17 cellular contexts compared by ENCODE assay signal in genomic region chrX:153571159-153571908, GRCh38. TPM values are rescaled to one million over a fixed set of nuclear protein-coding genes. Genes with fewer than 3 reads are reported as not detected.
"Had no signal": no experiment of that assay in that cellular context is flagged by ENCODE, and none has a peak within 500 bp of the region (broad histone marks: within the 10 kb centered on the region; RNA-seq: fewer than 3 reads in every experiment).

No MANE protein-coding gene starts in this region.

- H3K9me3 Mint-ChIP-seq: activated naive CD4-positive, alpha-beta T cell treated with anti-CD3 and anti-CD28 coated beads, Interleukin-2, amount 10 ng/mL, durations not matched to agents 7 days and 5 days; activated T-helper 2 cell treated with anti-CD3 and anti-CD28 coated beads, Interferon-gamma antibody, Interleukin-2, Interleukin-4, amounts not matched to agents 10 μg/mL and 5 μg/mL and 100 μg/mL, durations not matched to agents 14 hours and 24 hours and 36 hours; memory B cell; stimulated activated naive CD8-positive, alpha-beta T cell treated with anti-CD3 and anti-CD28 coated beads, Interleukin-15, Interleukin-2, amounts not matched to agents 100 ng/mL and 50 ng/mL, for 24 hours had no signal

- H3K9me3 ChIP-seq: esophagus muscularis mucosa, heart left ventricle, testis had no signal

- H3K27me3 ChIP-seq: testis had no signal

- H3K4me1 ChIP-seq: esophagus muscularis mucosa, heart left ventricle, testis had no signal

- ATAC-seq: activated CD4-positive, alpha-beta T cell treated with anti-CD3 and anti-CD28 coated beads for 36 hours; heart left ventricle; left lobe of liver had no signal

- H3K27me3 Mint-ChIP-seq: activated CD4-positive, alpha-beta T cell treated with anti-CD3 and anti-CD28 coated beads for 36 hours; stimulated activated naive CD8-positive, alpha-beta T cell treated with anti-CD3 and anti-CD28 coated beads, Interleukin-15, Interleukin-2, amounts not matched to agents 100 ng/mL and 50 ng/mL, for 24 hours had no signal

- H3K27ac ChIP-seq: esophagus muscularis mucosa, heart left ventricle, testis, VCaP had no signal

- H3K36me3 ChIP-seq: esophagus muscularis mucosa, heart left ventricle had no signal

- H3K36me3 Mint-ChIP-seq: activated naive CD4-positive, alpha-beta T cell treated with anti-CD3 and anti-CD28 coated beads, Interleukin-2, amount 10 ng/mL, durations not matched to agents 7 days and 5 days; memory B cell had no signal

- H3K27ac Mint-ChIP-seq: activated CD4-positive, alpha-beta T cell treated with anti-CD3 and anti-CD28 coated beads for 36 hours; activated naive CD4-positive, alpha-beta T cell treated with anti-CD3 and anti-CD28 coated beads, Interleukin-2, amount 10 ng/mL, durations not matched to agents 7 days and 5 days; activated T-helper 2 cell treated with anti-CD3 and anti-CD28 coated beads, Interferon-gamma antibody, Interleukin-2, Interleukin-4, amounts not matched to agents 10 μg/mL and 5 μg/mL and 100 μg/mL, durations not matched to agents 14 hours and 24 hours and 36 hours; memory B cell; stimulated activated naive CD8-positive, alpha-beta T cell treated with anti-CD3 and anti-CD28 coated beads, Interleukin-15, Interleukin-2, amounts not matched to agents 100 ng/mL and 50 ng/mL, for 24 hours had no signal

- H3K4me3 ChIP-seq: esophagus muscularis mucosa, heart left ventricle, testis had no signal

- H3K4me3 Mint-ChIP-seq: activated CD4-positive, alpha-beta T cell treated with anti-CD3 and anti-CD28 coated beads for 36 hours; activated naive CD4-positive, alpha-beta T cell treated with anti-CD3 and anti-CD28 coated beads, Interleukin-2, amount 10 ng/mL, durations not matched to agents 7 days and 5 days; memory B cell; stimulated activated naive CD8-positive, alpha-beta T cell treated with anti-CD3 and anti-CD28 coated beads, Interleukin-15, Interleukin-2, amounts not matched to agents 100 ng/mL and 50 ng/mL, for 24 hours had no signal

- DNase-seq: activated CD4-positive, alpha-beta T cell treated with anti-CD3 and anti-CD28 coated beads for 36 hours; activated naive CD4-positive, alpha-beta T cell treated with anti-CD3 and anti-CD28 coated beads, Interleukin-2, amount 10 ng/mL, durations not matched to agents 7 days and 5 days; activated T-cell treated with anti-CD3 and anti-CD28 coated beads for 4 hours; heart left ventricle; stimulated activated CD4-positive, alpha-beta T cell treated with anti-CD3 and anti-CD28 coated beads, Interleukin-2, amount 100 ng/mL, for 48 hours; T1000; testis had no signal

RNA-seq across cellular contexts. Expression of gene ATP2B3, which starts 53.9 kb away (rescaled TPM):
- total RNA-seq: activated CD4-positive, alpha-beta T cell treated with anti-CD3 and anti-CD28 coated beads for 36 hours; activated CD8-positive, alpha-beta memory T cell treated with anti-CD3 and anti-CD28 coated beads for 36 hours; activated T-helper 2 cell treated with anti-CD3 and anti-CD28 coated beads, Interferon-gamma antibody, Interleukin-2, Interleukin-4, amounts not matched to agents 10 μg/mL and 5 μg/mL and 100 μg/mL, durations not matched to agents 14 hours and 24 hours and 36 hours; bronchial epithelial cell; fibroblast of villous mesenchyme; left lobe of liver; ureter had no signal
